Comparison of ENCODE assay signal across 15 cellular contexts in the genomic region with DNA sequence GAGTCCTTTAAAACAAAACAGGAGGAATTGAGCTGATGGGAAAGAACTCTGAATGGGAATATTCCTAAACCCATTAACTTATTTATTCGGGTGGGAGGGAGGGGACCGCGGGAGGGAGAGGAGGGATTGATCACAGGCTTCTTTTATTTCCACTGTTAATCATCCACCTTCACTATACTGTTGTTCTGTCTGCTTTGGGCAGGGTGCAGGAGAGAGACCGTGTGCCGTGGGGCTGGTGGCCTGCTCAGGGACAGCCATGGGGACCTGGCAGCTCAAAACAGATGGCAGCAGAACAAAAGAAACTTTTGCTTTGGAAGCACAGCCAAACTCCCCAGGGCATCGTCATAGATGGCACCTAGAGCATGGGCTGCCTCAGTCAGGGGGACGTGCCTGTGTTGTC.
DNase-seq lines count a peak whose midpoint lies in the region; ATAC-seq and TF ChIP-seq lines count a peak whose summit lies in the region.
"Had no signal": no experiment of that assay in that cellular context is flagged by ENCODE, and none has a peak within 500 bp of the region (broad histone marks: within the 10 kb centered on the region; RNA-seq: fewer than 3 reads in every experiment).

No MANE protein-coding gene starts in this region.

- H3K27ac Mint-ChIP-seq in IgD-negative memory B cell (peak overlapping the region in 2 of 3 donors; percentile 26 to 86), progenitor cell of endocrine pancreas (peak overlapping the region; percentile 95)
- H3K27ac Mint-ChIP-seq in activated naive CD8-positive, alpha-beta T cell treated with anti-CD3 and anti-CD28 coated beads, Interleukin-2, amount 50 U/mL, for 24 hours: no peak overlapping the region
- H3K27ac Mint-ChIP-seq: CD8-positive, alpha-beta T cell; GM23338 had no signal

- H3K27me3 Mint-ChIP-seq in IgD-negative memory B cell (no peaks in the 10 kb centered on the region), progenitor cell of endocrine pancreas (no peaks in the 10 kb centered on the region)
- no peaks in the 10 kb centered on the region for H3K27me3 Mint-ChIP-seq in activated naive CD8-positive, alpha-beta T cell treated with anti-CD3 and anti-CD28 coated beads, Interleukin-2, amount 50 U/mL, for 24 hours

- no peak overlapping the region for H3K4me3 Mint-ChIP-seq in IgD-negative memory B cell
- peak overlapping the region; percentile 26 for H3K4me3 Mint-ChIP-seq in progenitor cell of endocrine pancreas (ENCODE audit: low read depth)
- no peak overlapping the region for H3K4me3 Mint-ChIP-seq in activated naive CD8-positive, alpha-beta T cell treated with anti-CD3 and anti-CD28 coated beads, Interleukin-2, amount 50 U/mL, for 24 hours
- H3K4me3 Mint-ChIP-seq: CD8-positive, alpha-beta T cell; GM23338 had no signal

- H3K4me1 Mint-ChIP-seq in IgD-negative memory B cell (no peaks in the 10 kb centered on the region), progenitor cell of endocrine pancreas (ENCODE audit: low read depth) (peaks cover 51% of the 10 kb centered on the region)
- H3K4me1 Mint-ChIP-seq in activated naive CD8-positive, alpha-beta T cell treated with anti-CD3 and anti-CD28 coated beads, Interleukin-2, amount 50 U/mL, for 24 hours: no peaks in the 10 kb centered on the region

- H3K27me3 ChIP-seq in body of pancreas: no peaks in the 10 kb centered on the region

- peak overlapping the region; percentile 23 to 72 (median 66) for H3K27ac ChIP-seq in body of pancreas
- H3K27ac ChIP-seq: C4-2B had no signal

- H3K4me3 ChIP-seq in body of pancreas: no peak overlapping the region
- H3K4me3 ChIP-seq: GM23338 had no signal

- intact Hi-C loops in body of pancreas (cut with DNase I): loop anchor here (10.0 kb wide), 1 partner anchor 54 kb away; no protein-coding TSS in a partner anchor

- no peaks in the 10 kb centered on the region for H3K9me3 ChIP-seq in body of pancreas

- H3K9me3 Mint-ChIP-seq in IgD-negative memory B cell: no peaks in the 10 kb centered on the region
- H3K9me3 Mint-ChIP-seq in progenitor cell of endocrine pancreas (ENCODE audit: low read depth): no peaks in the 10 kb centered on the region
- no peaks in the 10 kb centered on the region for H3K9me3 Mint-ChIP-seq in activated naive CD8-positive, alpha-beta T cell treated with anti-CD3 and anti-CD28 coated beads, Interleukin-2, amount 50 U/mL, for 24 hours
- H3K9me3 Mint-ChIP-seq: CD8-positive, alpha-beta T cell; GM23338 had no signal

- WGBS in body of pancreas, 2 donors: 28 to 33% methylated on average over 7 of the region's 7 CpGs

- TF ChIP-seq POLR2A in body of pancreas (IDR thresholded peaks at IDR 0.05): no peak

- peaks cover 2% of the 10 kb centered on the region for H3K36me3 Mint-ChIP-seq in IgD-negative memory B cell
- H3K36me3 Mint-ChIP-seq in progenitor cell of endocrine pancreas (ENCODE audit: insufficient read depth): peaks cover 19% of the 10 kb centered on the region
- no peaks in the 10 kb centered on the region for H3K36me3 Mint-ChIP-seq in activated naive CD8-positive, alpha-beta T cell treated with anti-CD3 and anti-CD28 coated beads, Interleukin-2, amount 50 U/mL, for 24 hours (ENCODE audit: low read depth)

- DNase-seq in body of pancreas: peak in 2 of 4 donors; percentile 41 to 43
- no peak for DNase-seq in progenitor cell of endocrine pancreas (ENCODE audit: low spot score, unreplicated experiment)
- DNase-seq in RKO (ENCODE audit: low spot score): no peak
- DNase-seq in activated naive CD8-positive, alpha-beta T cell treated with anti-CD3 and anti-CD28 coated beads, Interleukin-2, amount 50 U/mL, for 24 hours: no peak
- DNase-seq: AML-193; Calu3; CD8-positive, alpha-beta T cell; DMS79 treated with DMSO at 0.1 percent for 48 hours; GF-D8; HCEC 1CT; IMR-90 had no signal

- no peak for TF ChIP-seq CTCF in body of pancreas (IDR thresholded peaks at IDR 0.05)
- TF ChIP-seq CTCF in progenitor cell of endocrine pancreas (IDR thresholded peaks at IDR 0.05; ENCODE audit: unreplicated experiment): no peak

- no peaks in the 10 kb centered on the region for H3K36me3 ChIP-seq in body of pancreas (replicated peaks in 1 of 2; ENCODE audit: insufficient read depth in 1 of 2, low read depth in 2 of 2)

- peaks cover 60% of the 10 kb centered on the region for H3K4me1 ChIP-seq in body of pancreas

- ATAC-seq in body of pancreas: peak; percentile 61
- ATAC-seq in HG03039 (IDR thresholded peaks at IDR 0.05; ENCODE audit: unreplicated experiment): no peak
- no peak for ATAC-seq in activated naive CD8-positive, alpha-beta T cell treated with anti-CD3 and anti-CD28 coated beads, Interleukin-2, amount 50 U/mL, for 24 hours
- ATAC-seq: CD8-positive, alpha-beta T cell; GM23338 had no signal
